14 cellular contexts compared by ENCODE assay signal in the genomic region with DNA sequence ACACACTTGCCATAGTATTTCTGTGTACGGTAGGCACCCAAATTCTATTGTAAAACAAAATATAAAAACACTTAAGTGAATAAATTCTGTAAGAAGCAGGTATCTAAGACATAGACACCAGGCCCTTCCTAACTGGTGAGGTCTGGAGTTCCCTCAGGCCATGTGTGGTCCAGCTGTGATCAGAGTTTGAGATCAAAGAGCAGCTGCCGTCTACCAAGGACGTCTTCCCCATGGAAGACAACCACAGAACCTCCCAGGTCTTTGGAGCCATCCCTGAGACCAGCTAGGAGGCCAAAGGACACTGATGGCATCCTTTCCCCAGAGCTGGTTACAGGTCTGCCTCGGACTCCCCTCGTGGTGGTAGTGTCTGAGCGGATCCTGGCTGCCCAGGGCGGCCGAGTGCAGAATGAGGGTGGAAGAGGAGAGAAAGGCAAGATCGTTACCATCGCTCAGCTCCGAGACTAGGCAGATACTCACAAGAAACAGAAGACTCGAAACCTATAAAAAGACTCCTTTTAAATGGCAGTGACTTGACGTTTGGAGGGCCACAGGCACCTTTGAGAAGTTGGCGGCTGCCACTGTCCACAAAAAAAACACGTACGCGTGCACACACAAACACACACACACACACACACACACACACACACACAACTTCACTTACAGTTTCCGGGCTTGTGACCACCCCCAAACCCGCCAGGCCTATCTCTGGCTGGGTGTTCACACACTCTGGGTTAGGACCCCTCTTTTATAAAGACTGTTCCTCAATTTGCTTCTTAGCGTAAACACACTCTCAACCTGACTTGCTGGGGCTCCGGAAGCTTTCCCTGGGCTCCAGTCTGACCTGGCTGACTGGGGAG. TPM values are rescaled to one million over a fixed set of nuclear protein-coding genes. Genes with fewer than 3 reads are reported as not detected.
DNase-seq lines count a peak whose midpoint lies in the region; ATAC-seq and TF ChIP-seq lines count a peak whose summit lies in the region.
"Had no signal": no experiment of that assay in that cellular context is flagged by ENCODE, and none has a peak within 500 bp of the region (broad histone marks: within the 10 kb centered on the region; RNA-seq: fewer than 3 reads in every experiment).

No MANE protein-coding gene starts in this region.

- peaks cover 20% of the 10 kb centered on the region for H3K4me1 Mint-ChIP-seq in activated naive CD8-positive, alpha-beta T cell treated with anti-CD3 and anti-CD28 coated beads, Interleukin-2, amount 50 U/mL, for 24 hours
- peaks cover 10% of the 10 kb centered on the region for H3K4me1 Mint-ChIP-seq in activated naive CD8-positive, alpha-beta T cell treated with anti-CD3 and anti-CD28 coated beads for 36 hours
- H3K4me1 Mint-ChIP-seq in naive B cell, result peaks cover 28 to 42% (median 37%) of the 10 kb centered on the region in 3 donors
- peaks cover 48% of the 10 kb centered on the region for H3K4me1 Mint-ChIP-seq in type B pancreatic cell (ENCODE audit: unreplicated experiment)

- no peak for DNase-seq in activated naive CD8-positive, alpha-beta T cell treated with anti-CD3 and anti-CD28 coated beads, Interleukin-2, amount 50 U/mL, for 24 hours
- no peak for DNase-seq in activated naive CD8-positive, alpha-beta T cell treated with anti-CD3 and anti-CD28 coated beads for 36 hours
- no peak for DNase-seq in caudate nucleus (lab: John Stamatoyannopoulos, UW)
- DNase-seq in naive B cell, result no peak
- no peak for DNase-seq in type B pancreatic cell (ENCODE audit: extremely low spot score, unreplicated experiment)
- no peak for DNase-seq in LoVo (ENCODE audit: low spot score)
- no peak for DNase-seq in SIG-M5 treated with dmso at 0.1 percent for 504 hours (lab: John Stamatoyannopoulos, UW; ENCODE audit: unreplicated experiment)
- DNase-seq in activated CD4-positive, CD25-positive, alpha-beta regulatory T cell (lab: John Stamatoyannopoulos, UW), result no peak
- DNase-seq: ACHN; activated CD4-positive, alpha-beta T cell treated with anti-CD3 and anti-CD28 coated beads for 4 hours; heart left ventricle; occipital lobe; small intestine had no signal

- H3K4me3 Mint-ChIP-seq in activated naive CD8-positive, alpha-beta T cell treated with anti-CD3 and anti-CD28 coated beads, Interleukin-2, amount 50 U/mL, for 24 hours, result no peak overlapping the region
- no peak overlapping the region for H3K4me3 Mint-ChIP-seq in activated naive CD8-positive, alpha-beta T cell treated with anti-CD3 and anti-CD28 coated beads for 36 hours
- H3K4me3 Mint-ChIP-seq in naive B cell (peak overlapping the region in 2 of 8 donors; percentile 42 to 79), type B pancreatic cell (no peak overlapping the region)

- no peaks in the 10 kb centered on the region for H3K27me3 Mint-ChIP-seq in activated naive CD8-positive, alpha-beta T cell treated with anti-CD3 and anti-CD28 coated beads, Interleukin-2, amount 50 U/mL, for 24 hours
- H3K27me3 Mint-ChIP-seq in activated naive CD8-positive, alpha-beta T cell treated with anti-CD3 and anti-CD28 coated beads for 36 hours, result peaks cover 2% of the 10 kb centered on the region
- H3K27me3 Mint-ChIP-seq in naive B cell, result peaks cover 0 to 7% (median 4%) of the 10 kb centered on the region in 3 donors
- H3K27me3 Mint-ChIP-seq in type B pancreatic cell, result no peaks in the 10 kb centered on the region

- H3K36me3 Mint-ChIP-seq in activated naive CD8-positive, alpha-beta T cell treated with anti-CD3 and anti-CD28 coated beads, Interleukin-2, amount 50 U/mL, for 24 hours (ENCODE audit: low read depth), result no peaks in the 10 kb centered on the region
- no peaks in the 10 kb centered on the region for H3K36me3 Mint-ChIP-seq in activated naive CD8-positive, alpha-beta T cell treated with anti-CD3 and anti-CD28 coated beads for 36 hours
- no peaks in the 10 kb centered on the region for H3K36me3 Mint-ChIP-seq in naive B cell
- H3K36me3 Mint-ChIP-seq in type B pancreatic cell, result peaks cover 12% of the 10 kb centered on the region

- no peak for TF ChIP-seq CTCF in type B pancreatic cell (conservative IDR thresholded peaks at IDR 0.05)

- H3K27ac Mint-ChIP-seq in activated naive CD8-positive, alpha-beta T cell treated with anti-CD3 and anti-CD28 coated beads, Interleukin-2, amount 50 U/mL, for 24 hours, result peak overlapping the region; percentile 4
- H3K27ac Mint-ChIP-seq in activated naive CD8-positive, alpha-beta T cell treated with anti-CD3 and anti-CD28 coated beads for 36 hours, result no peak overlapping the region
- H3K27ac Mint-ChIP-seq in naive B cell (peak overlapping the region in 5 of 6 donors; percentile 21 to 76 (median 50)), type B pancreatic cell (peak overlapping the region; percentile 40)

- ATAC-seq in activated naive CD8-positive, alpha-beta T cell treated with anti-CD3 and anti-CD28 coated beads, Interleukin-2, amount 50 U/mL, for 24 hours, result peak; percentile 34
- peak; percentile 37 to 48 for ATAC-seq in naive B cell (ENCODE audit: low read depth in 2 of 2)
- ATAC-seq: heart left ventricle, left lobe of liver had no signal

- H3K27ac ChIP-seq in caudate nucleus (ENCODE audit: low read depth, low read length), result peak overlapping the region; percentile 26

- no peaks in the 10 kb centered on the region for H3K9me3 Mint-ChIP-seq in activated naive CD8-positive, alpha-beta T cell treated with anti-CD3 and anti-CD28 coated beads, Interleukin-2, amount 50 U/mL, for 24 hours
- H3K9me3 Mint-ChIP-seq in activated naive CD8-positive, alpha-beta T cell treated with anti-CD3 and anti-CD28 coated beads for 36 hours, result no peaks in the 10 kb centered on the region
- no peaks in the 10 kb centered on the region for H3K9me3 Mint-ChIP-seq in naive B cell
- H3K9me3 Mint-ChIP-seq in type B pancreatic cell, result no peaks in the 10 kb centered on the region

RNA-seq across cellular contexts. Expression of a gene that starts 7.5 kb away (rescaled TPM):
- 1 to 10 TPM; 1.2 to 1.3 TPM for total RNA-seq in activated naive CD8-positive, alpha-beta T cell treated with anti-CD3 and anti-CD28 coated beads for 36 hours
- polyA plus RNA-seq in naive B cell (ENCODE audit: low read depth in 6 of 6), result 1 to 10 TPM in 1 of 6 donors, under 1 TPM in 5; 0.40 to 1.1 (median 0.65) TPM
- 125 and 192 TPM in 2 replicates for total RNA-seq in type B pancreatic cell (ENCODE audit: low replicate concordance)

RNA-seq across cellular contexts. Expression of a gene that starts 14.7 kb away (rescaled TPM):
- under 1 TPM in 1 of 2 experiments, not detected in 1; 0.19 TPM for total RNA-seq in activated naive CD8-positive, alpha-beta T cell treated with anti-CD3 and anti-CD28 coated beads for 36 hours
- polyA plus RNA-seq in naive B cell (ENCODE audit: low read depth in 6 of 6), result 1 to 10 TPM in 5 of 6 donors, not detected in 1; 1.3 to 2.9 (median 1.6) TPM
- total RNA-seq in type B pancreatic cell (ENCODE audit: low replicate concordance), result 3.8 and 4.4 TPM in 2 replicates

Comparison
In these comparisons a context has a peak if more than half of its experiments do, and no peak if none do; other contexts are left out.
1. RNA of a gene that starts 7.5 kb away (total RNA-seq): 125 to 192 TPM in type B pancreatic cell; 1.2 to 1.3 TPM in activated naive CD8-positive, alpha-beta T cell treated with anti-CD3 and anti-CD28 coated beads for 36 hours; every median in the first group is over 10 times any median in the second.